Comparison of ENCODE assay signal across 1 cellular context in the genomic region with DNA sequence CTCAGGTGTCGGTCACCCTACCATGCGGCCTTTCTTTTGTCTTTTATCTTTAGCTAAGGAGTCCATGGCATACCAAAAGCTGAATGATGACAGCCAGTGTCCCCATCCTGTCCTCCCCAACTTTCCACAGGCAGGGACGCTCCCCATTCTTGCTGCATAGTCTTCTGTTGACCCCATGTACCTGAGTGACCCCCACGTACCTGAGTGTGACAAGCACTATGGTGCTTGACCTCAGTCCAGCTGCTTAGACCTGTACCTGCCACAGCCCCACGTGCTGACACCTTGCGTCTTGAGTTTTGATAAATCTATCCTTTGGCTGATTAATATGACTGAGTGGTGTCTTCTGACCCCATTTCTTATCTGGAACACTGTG.
TF ChIP-seq lines count a peak whose summit lies in the region.

No MANE protein-coding gene starts in this region.

TF ChIP-seq in liver, 16 proteins besides CTCF, POLR2A, EP300 and RAD21 (continued from another document):
- TF ChIP-seq, protein P1, sequence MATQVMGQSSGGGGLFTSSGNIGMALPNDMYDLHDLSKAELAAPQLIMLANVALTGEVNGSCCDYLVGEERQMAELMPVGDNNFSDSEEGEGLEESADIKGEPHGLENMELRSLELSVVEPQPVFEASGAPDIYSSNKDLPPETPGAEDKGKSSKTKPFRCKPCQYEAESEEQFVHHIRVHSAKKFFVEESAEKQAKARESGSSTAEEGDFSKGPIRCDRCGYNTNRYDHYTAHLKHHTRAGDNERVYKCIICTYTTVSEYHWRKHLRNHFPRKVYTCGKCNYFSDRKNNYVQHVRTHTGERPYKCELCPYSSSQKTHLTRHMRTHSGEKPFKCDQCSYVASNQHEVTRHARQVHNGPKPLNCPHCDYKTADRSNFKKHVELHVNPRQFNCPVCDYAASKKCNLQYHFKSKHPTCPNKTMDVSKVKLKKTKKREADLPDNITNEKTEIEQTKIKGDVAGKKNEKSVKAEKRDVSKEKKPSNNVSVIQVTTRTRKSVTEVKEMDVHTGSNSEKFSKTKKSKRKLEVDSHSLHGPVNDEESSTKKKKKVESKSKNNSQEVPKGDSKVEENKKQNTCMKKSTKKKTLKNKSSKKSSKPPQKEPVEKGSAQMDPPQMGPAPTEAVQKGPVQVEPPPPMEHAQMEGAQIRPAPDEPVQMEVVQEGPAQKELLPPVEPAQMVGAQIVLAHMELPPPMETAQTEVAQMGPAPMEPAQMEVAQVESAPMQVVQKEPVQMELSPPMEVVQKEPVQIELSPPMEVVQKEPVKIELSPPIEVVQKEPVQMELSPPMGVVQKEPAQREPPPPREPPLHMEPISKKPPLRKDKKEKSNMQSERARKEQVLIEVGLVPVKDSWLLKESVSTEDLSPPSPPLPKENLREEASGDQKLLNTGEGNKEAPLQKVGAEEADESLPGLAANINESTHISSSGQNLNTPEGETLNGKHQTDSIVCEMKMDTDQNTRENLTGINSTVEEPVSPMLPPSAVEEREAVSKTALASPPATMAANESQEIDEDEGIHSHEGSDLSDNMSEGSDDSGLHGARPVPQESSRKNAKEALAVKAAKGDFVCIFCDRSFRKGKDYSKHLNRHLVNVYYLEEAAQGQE (IDR thresholded peaks at IDR 0.05) = no peak
- no peak for TF ChIP-seq FOXA1 (IDR thresholded peaks at IDR 0.05)
- no peak for TF ChIP-seq JUND (IDR thresholded peaks at IDR 0.05)
- no peak for TF ChIP-seq RXRA (IDR thresholded peaks at IDR 0.05)
- TF ChIP-seq YY1 (IDR thresholded peaks at IDR 0.05) = no peak
